In genomic region chr9:26673276-26673675, GRCh38 we compare ENCODE assay signal across 25 cellular contexts.
DNase-seq lines count a peak whose midpoint lies in the region; ATAC-seq, FAIRE-seq and TF ChIP-seq lines count a peak whose summit lies in the region.
"Had no signal": no experiment of that assay in that cellular context is flagged by ENCODE, and none has a peak within 500 bp of the region (broad histone marks: within the 10 kb centered on the region; RNA-seq: fewer than 3 reads in every experiment).

No MANE protein-coding gene starts in this region.

- H3K36me3 Mint-ChIP-seq in GM23338 (ENCODE audit: low read depth): no peaks in the 10 kb centered on the region
- H3K36me3 Mint-ChIP-seq: CD14-positive monocyte; CD8-positive, alpha-beta memory T cell had no signal

- H3K27me3 Mint-ChIP-seq in GM23338 (ENCODE audit: insufficient read depth, low read depth, poor library complexity): no peaks in the 10 kb centered on the region
- H3K27me3 Mint-ChIP-seq: CD4-positive, alpha-beta T cell; CD8-positive, alpha-beta memory T cell had no signal

- no peak overlapping the region for H3K27ac Mint-ChIP-seq in GM23338
- H3K27ac Mint-ChIP-seq: CD14-positive monocyte; CD4-positive, alpha-beta T cell; CD8-positive, alpha-beta memory T cell; H9 had no signal

- H3K18ac ChIP-seq in neuronal stem cell (ENCODE audit: low read length): no peak overlapping the region

- no peaks in the 10 kb centered on the region for H3K79me2 ChIP-seq in GM23338 (replicated peaks; ENCODE audit: insufficient read depth)

- H3K4me3 Mint-ChIP-seq in GM23338: no peak overlapping the region
- H3K4me3 Mint-ChIP-seq: CD14-positive monocyte; CD4-positive, alpha-beta T cell; CD8-positive, alpha-beta memory T cell; H9 had no signal

- H3K23ac ChIP-seq in neuronal stem cell (ENCODE audit: low read depth, low read length, poor library complexity): no peak overlapping the region

- peaks cover 19% of the 10 kb centered on the region for H3K4me1 Mint-ChIP-seq in GM23338
- H3K4me1 Mint-ChIP-seq: CD14-positive monocyte; CD8-positive, alpha-beta memory T cell had no signal

- no peaks in the 10 kb centered on the region for H3K79me1 ChIP-seq in neuronal stem cell (ENCODE audit: low read depth, low read length)

- no peaks in the 10 kb centered on the region for H3F3A ChIP-seq in GM23338 (replicated peaks; ENCODE audit: low read depth)

- H2AK5ac ChIP-seq in neuronal stem cell (ENCODE audit: low read depth, low read length): no peak overlapping the region

- WGBS in neuronal stem cell (ENCODE audit: extremely low coverage in 2 of 2, insufficient read length in 2 of 2, insufficient replicate concordance in 1 of 2), 2 donors: no CpG with 5 or more reads among the region's 1 CpG

- H3K4me2 ChIP-seq in GM23338 (no peak overlapping the region), neuronal stem cell (ENCODE audit: insufficient read depth, low read length, poor library complexity, severe bottlenecking) (no peak overlapping the region)
- H3K4me2 ChIP-seq: A549; BLaER1 treated with 17β-estradiol and CSF1 and Interleukin-3, amounts not matched to agents 10 nM and 100 nM had no signal

- no peak overlapping the region for H3K27ac ChIP-seq in GM23338 (ENCODE audit: low read depth)
- no peak overlapping the region for H3K27ac ChIP-seq in neuronal stem cell (replicated peaks; ENCODE audit: low read length)
- H3K27ac ChIP-seq in breast epithelium: no peak overlapping the region
- no peak overlapping the region for H3K27ac ChIP-seq in coronary artery
- H3K27ac ChIP-seq: A549; BLaER1 treated with 17β-estradiol and CSF1 and Interleukin-3, amounts not matched to agents 10 nM and 100 nM; GM23248 had no signal

- DNase-seq in GM23338 (ENCODE audit: low spot score): no peak
- DNase-seq in RCC 7860 (ENCODE audit: low spot score): peak; percentile 51
- DNase-seq in kidney glomerular epithelial cell (lab: John Stamatoyannopoulos, UW): peak; percentile 16
- DNase-seq in neuronal stem cell (ENCODE audit: low spot score): no peak
- DNase-seq in breast epithelium (ENCODE audit: low spot score in 2 of 2): no peak
- no peak for DNase-seq in NCI-H1417 (lab: John Stamatoyannopoulos, UW)
- DNase-seq in hippocampal formation (lab: John Stamatoyannopoulos, UW): no peak
- DNase-seq in coronary artery (ENCODE audit: low spot score): no peak
- DNase-seq: 8988T; ACHN; AML-193; BE2C; CD4-positive, alpha-beta T cell; CD8-positive, alpha-beta memory T cell; DMS153; DND-41; GM23248; H9 had no signal

- no peak for ATAC-seq in GM23338
- ATAC-seq: A549, HCT116 had no signal

- TF ChIP-seq POLR2A in breast epithelium (IDR thresholded peaks at IDR 0.05): no peak

- 0 out of 2 replicates have a peak, but pooled peaks cover 3% of the 10 kb centered on the region for H3K9me2 ChIP-seq in GM23338 (ENCODE audit: insufficient read depth)

- no peak overlapping the region for H2BK12ac ChIP-seq in neuronal stem cell (ENCODE audit: low read length)

- no peak overlapping the region for H2BK15ac ChIP-seq in neuronal stem cell (ENCODE audit: low read length)

- no peak overlapping the region for H3K9ac ChIP-seq in neuronal stem cell (ENCODE audit: low read depth, low read length, poor library complexity)
- H3K9ac ChIP-seq: BLaER1 treated with 17β-estradiol and CSF1 and Interleukin-3, amounts not matched to agents 10 nM and 100 nM; GM23248 had no signal

- no peaks in the 10 kb centered on the region for H3K27me3 ChIP-seq in GM23338 (ENCODE audit: insufficient read depth)
- no peaks in the 10 kb centered on the region for H3K27me3 ChIP-seq in neuronal stem cell (ENCODE audit: control insufficient read depth in 3 of 3, insufficient read depth in 3 of 3, low read depth in 1 of 3, low read length in 3 of 3)
- H3K27me3 ChIP-seq in breast epithelium: no peaks in the 10 kb centered on the region
- H3K27me3 ChIP-seq: BE2C; BLaER1 treated with 17β-estradiol and CSF1 and Interleukin-3, amounts not matched to agents 10 nM and 100 nM had no signal

- no peaks in the 10 kb centered on the region for H4K20me1 ChIP-seq in GM23338 (replicated peaks; ENCODE audit: insufficient read depth)
- H4K20me1 ChIP-seq: BLaER1 treated with 17β-estradiol and CSF1 and Interleukin-3, amounts not matched to agents 10 nM and 100 nM had no signal

- no peak overlapping the region for H4K8ac ChIP-seq in neuronal stem cell (ENCODE audit: low read depth, low read length)

- H3K14ac ChIP-seq in neuronal stem cell (ENCODE audit: low read length): no peak overlapping the region

- no peak overlapping the region for H3K4ac ChIP-seq in neuronal stem cell (ENCODE audit: low read length)

- no peak overlapping the region for H4K91ac ChIP-seq in neuronal stem cell (ENCODE audit: low read depth, low read length, poor library complexity)

- no peak overlapping the region for H2BK5ac ChIP-seq in neuronal stem cell (ENCODE audit: low read length)

- H2AFZ ChIP-seq in GM23338 (peak overlapping the region; percentile 6; the same call in 1 of the 2 replicates), neuronal stem cell (ENCODE audit: low read length) (peak overlapping the region; percentile 20)
- H2AFZ ChIP-seq: GM23248 had no signal

- no peak overlapping the region for H2BK120ac ChIP-seq in neuronal stem cell (ENCODE audit: low read depth, low read length)

- no peak overlapping the region for H3K4me3 ChIP-seq in GM23338
- no peak overlapping the region for H3K4me3 ChIP-seq in neuronal stem cell (ENCODE audit: low read length in 2 of 2)
- no peak overlapping the region for H3K4me3 ChIP-seq in breast epithelium
- H3K4me3 ChIP-seq in coronary artery: no peak overlapping the region
- H3K4me3 ChIP-seq: A549; BLaER1 treated with 17β-estradiol and CSF1 and Interleukin-3, amounts not matched to agents 10 nM and 100 nM; GM23248 had no signal

- no peak for FAIRE-seq in RCC 7860 (lab: Jason Lieb, UNC)
- FAIRE-seq: A549, G401.6, GM12892, GM19239 had no signal

- TF ChIP-seq CTCF in GM23338 (conservative IDR thresholded peaks at IDR 0.05; ENCODE audit: low read depth in 2 of 2): no peak
- TF ChIP-seq CTCF in breast epithelium (IDR thresholded peaks at IDR 0.05): no peak
- no peak for TF ChIP-seq CTCF in coronary artery (IDR thresholded peaks at IDR 0.05)

- H3K9me3 ChIP-seq in neuronal stem cell (replicated peaks in 1 of 2; ENCODE audit: control insufficient read depth in 2 of 2, insufficient read depth in 1 of 2, low read depth in 1 of 2, low read length in 2 of 2): no peaks in the 10 kb centered on the region
- no peaks in the 10 kb centered on the region for H3K9me3 ChIP-seq in breast epithelium
- H3K9me3 ChIP-seq: A549; BE2C; BLaER1 treated with 17β-estradiol and CSF1 and Interleukin-3, amounts not matched to agents 10 nM and 100 nM had no signal

- intact Hi-C loops in breast epithelium (cut with DNase I; ENCODE audit: low total_unique reads): no loop called here

- no peaks in the 10 kb centered on the region for H3K9me3 Mint-ChIP-seq in GM23338
- H3K9me3 Mint-ChIP-seq: CD14-positive monocyte; CD4-positive, alpha-beta T cell; H9 had no signal

- H3K4me1 ChIP-seq in GM23338 (ENCODE audit: insufficient read depth) (peaks cover 9% of the 10 kb centered on the region; the same call in 1 of the 2 replicates), neuronal stem cell (ENCODE audit: control insufficient read depth in 2 of 2, insufficient read depth in 1 of 2, low read depth in 1 of 2, low read length in 2 of 2) (peaks cover 7 to 30% of the 10 kb centered on the region in 2 donors), breast epithelium (no peaks in the 10 kb centered on the region)
- H3K4me1 ChIP-seq: A549 had no signal

- H3K36me3 ChIP-seq in GM23338 (ENCODE audit: insufficient read depth) (no peaks in the 10 kb centered on the region), neuronal stem cell (replicated peaks in 1 of 2; ENCODE audit: control insufficient read depth in 2 of 2, insufficient read depth in 2 of 2, low read length in 2 of 2) (no peaks in the 10 kb centered on the region), breast epithelium (no peaks in the 10 kb centered on the region)
- H3K36me3 ChIP-seq: BE2C; BLaER1 treated with 17β-estradiol and CSF1 and Interleukin-3, amounts not matched to agents 10 nM and 100 nM had no signal

TF ChIP-seq in GM23338, 12 proteins besides CTCF, POLR2A, EP300 and RAD21 (continues in another document):
- TF ChIP-seq JUNB (IDR thresholded peaks at IDR 0.05; ENCODE audit: unreplicated experiment) (no peak), POLR2AphosphoS5 (IDR thresholded peaks at IDR 0.05; ENCODE audit: low read depth) (no peak)

Comparison
In these comparisons a context has a peak if more than half of its experiments do, and no peak if none do; other contexts are left out.
1. DNase-seq: peak in RCC 7860 (single experiment) and kidney glomerular epithelial cell (single experiment); none in GM23338 (single experiment), neuronal stem cell (single experiment), breast epithelium (0 of 2), NCI-H1417 (0 of 3), hippocampal formation (0 of 2) and coronary artery (single experiment).